In genomic region chr16:23508589-23509440, GRCh38 we compare ENCODE assay signal across 6 cellular contexts. TPM values are rescaled to one million over a fixed set of nuclear protein-coding genes. Genes with fewer than 3 reads are reported as not detected.
DNase-seq lines count a peak whose midpoint lies in the region; ATAC-seq and TF ChIP-seq lines count a peak whose summit lies in the region.

No MANE protein-coding gene starts in this region.

- peak overlapping the region; percentile 88 for H3K27ac Mint-ChIP-seq in CD8-positive, alpha-beta T cell

- TF ChIP-seq POLR2A in testis (IDR thresholded peaks at IDR 0.05) = no peak

- no peaks in the 10 kb centered on the region for H3K9me3 Mint-ChIP-seq in CD8-positive, alpha-beta T cell

- no peaks in the 10 kb centered on the region for H3K27me3 Mint-ChIP-seq in CD8-positive, alpha-beta T cell (ENCODE audit: low read depth)

- H3K36me3 Mint-ChIP-seq in CD8-positive, alpha-beta T cell = peaks cover 12% of the 10 kb centered on the region

- TF ChIP-seq CTCF in CD8-positive, alpha-beta T cell (IDR thresholded peaks at IDR 0.05) = no peak
- TF ChIP-seq CTCF in foreskin fibroblast (IDR thresholded peaks at IDR 0.05; ENCODE audit: low read depth, low read length) = no peak
- TF ChIP-seq CTCF in testis (IDR thresholded peaks at IDR 0.05) = no peak

- peaks cover 60% of the 10 kb centered on the region for H3K4me1 Mint-ChIP-seq in CD8-positive, alpha-beta T cell (ENCODE audit: low read depth)

- H3K36me3 ChIP-seq in CD8-positive, alpha-beta T cell (ENCODE audit: insufficient read depth, low read length) = no peaks in the 10 kb centered on the region
- H3K36me3 ChIP-seq in testis (ENCODE audit: low read depth, missing control alignments) = no peaks in the 10 kb centered on the region

- H3K4me3 Mint-ChIP-seq in CD8-positive, alpha-beta T cell = peak overlapping the region; percentile 92

- no peak for ATAC-seq in CD8-positive, alpha-beta T cell
- no peak for ATAC-seq in HG03520 (IDR thresholded peaks at IDR 0.05; ENCODE audit: unreplicated experiment)

- POLR2A ChIA-PET in CD8-positive, alpha-beta T cell (lab: Charles Lee) = interaction anchor here (0.8 to 2.0 kb wide), 4 partner anchors 13 to 26 kb away, joined by 3 to 4 read pairs (median 3); no protein-coding TSS in a partner anchor

- H3K4me1 ChIP-seq in CD8-positive, alpha-beta T cell (ENCODE audit: insufficient read depth, low read length) = peaks cover 46% of the 10 kb centered on the region
- peaks cover 19% of the 10 kb centered on the region for H3K4me1 ChIP-seq in testis

- CTCF ChIA-PET in CD8-positive, alpha-beta T cell (lab: Charles Lee) = interaction anchor here (0.6 to 3.8 kb wide), 4 partner anchors 74 to 1956 kb away, joined by 3 to 18 read pairs (median 4); no protein-coding TSS in a partner anchor

- no peak for DNase-seq in CD8-positive, alpha-beta T cell
- DNase-seq in OCI-M1 (lab: John Stamatoyannopoulos, UW) = peak; percentile 47
- peak in 1 of 2 donors; percentile 51 for DNase-seq in foreskin fibroblast
- DNase-seq in testis = peak; percentile 20
- DNase-seq in A172 (ENCODE audit: low spot score) = no peak

- WGBS in testis, 2 donors = 10% methylated on average over 28 of the region's 28 CpGs

- peak overlapping the region; percentile 73 for H3K4me3 ChIP-seq in CD8-positive, alpha-beta T cell (ENCODE audit: low read depth, low read length)
- H3K4me3 ChIP-seq in foreskin fibroblast (ENCODE audit: low read depth in 1 of 2, low read length in 2 of 2) (peak overlapping the region; percentile 67 to 69), testis (peak overlapping the region; percentile 71 to 97)

- intact Hi-C loops in CD8-positive, alpha-beta T cell (cut with DNase I, micrococcal nuclease) = loop anchor here in 1 of 2 experiments (10.0 kb wide), 1 partner anchor 54 kb away; the partner anchor contains the start of gene COG7
- intact Hi-C loops in testis (cut with DNase I; ENCODE audit: low total_unique reads) = no loop called here

- no peaks in the 10 kb centered on the region for H3K9me3 ChIP-seq in CD8-positive, alpha-beta T cell (ENCODE audit: low read length)
- H3K9me3 ChIP-seq in testis = no peaks in the 10 kb centered on the region

- peak overlapping the region; percentile 64 for H3K27ac ChIP-seq in CD8-positive, alpha-beta T cell (ENCODE audit: low read depth, low read length)
- H3K27ac ChIP-seq in testis = no peak overlapping the region

- H3K27me3 ChIP-seq in CD8-positive, alpha-beta T cell (ENCODE audit: insufficient read depth, low read length) = no peaks in the 10 kb centered on the region
- H3K27me3 ChIP-seq in testis = no peaks in the 10 kb centered on the region

RNA-seq across cellular contexts. Expression of gene GGA2, which starts 1.5 kb away (rescaled TPM):
- 100 to 1,000 TPM; 220 to 239 TPM for total RNA-seq in CD8-positive, alpha-beta T cell
- total RNA-seq in testis = 10 to 100 TPM; 60.6 to 71.9 TPM
- polyA plus RNA-seq in testis (ENCODE audit: insufficient read depth, low read depth, low replicate concordance) = 47.2 TPM
- total RNA-seq in A172 (2014; rRNA removed; shearing (Covaris generic)) = 19.9 and 37.4 TPM in 2 replicates

RNA-seq across cellular contexts. Expression of gene EARS2, which starts 48.3 kb away (rescaled TPM):
- total RNA-seq in CD8-positive, alpha-beta T cell = 1 to 10 TPM; 7.2 to 8.8 TPM
- total RNA-seq in testis = 10 to 100 TPM; 55.9 to 76.7 TPM
- polyA plus RNA-seq in testis (ENCODE audit: insufficient read depth, low read depth, low replicate concordance) = 32.3 TPM
- 30.8 and 33.1 TPM in 2 replicates for total RNA-seq in A172 (2014; rRNA removed; shearing (Covaris generic))

RNA-seq across cellular contexts. Expression of gene UBFD1, which starts 48.7 kb away (rescaled TPM):
- 10 to 100 TPM; 49.0 to 51.1 TPM for total RNA-seq in CD8-positive, alpha-beta T cell
- total RNA-seq in testis = 100 to 1,000 TPM; 269 to 275 TPM
- 76.8 TPM for polyA plus RNA-seq in testis (ENCODE audit: insufficient read depth, low read depth, low replicate concordance)
- 153 and 157 TPM in 2 replicates for total RNA-seq in A172 (2014; rRNA removed; shearing (Covaris generic))

RNA-seq across cellular contexts. Expression of gene COG7, which starts 55.8 kb away (rescaled TPM):
- 10 to 100 TPM; 13.3 to 14.7 TPM for total RNA-seq in CD8-positive, alpha-beta T cell
- total RNA-seq in testis = 10 to 100 TPM; 35.1 to 40.7 TPM
- polyA plus RNA-seq in testis (ENCODE audit: insufficient read depth, low read depth, low replicate concordance) = 21.5 TPM
- 14.5 and 21.0 TPM in 2 replicates for total RNA-seq in A172 (2014; rRNA removed; shearing (Covaris generic))

Comparison
In these comparisons a context has a peak if more than half of its experiments do, and no peak if none do; other contexts are left out.
1. DNase-seq: peak in OCI-M1 (single experiment) and testis (single experiment); none in CD8-positive, alpha-beta T cell (0 of 7) and A172 (single experiment).
2. Peak in every context shown above with its lines, with median percentiles within 50 percentile points of each other: H3K4me3 ChIP-seq.